Comparison of ENCODE assay signal across 24 cellular contexts in genomic region chr20:986733-987355, GRCh38. TPM values are rescaled to one million over a fixed set of nuclear protein-coding genes. Genes with fewer than 3 reads are reported as not detected.
DNase-seq lines count a peak whose midpoint lies in the region; ATAC-seq, FAIRE-seq and TF ChIP-seq lines count a peak whose summit lies in the region.
"Had no signal": no experiment of that assay in that cellular context is flagged by ENCODE, and none has a peak within 500 bp of the region (broad histone marks: within the 10 kb centered on the region; RNA-seq: fewer than 3 reads in every experiment).

No MANE protein-coding gene starts in this region.

- TF ChIP-seq CTCF in activated CD8-positive, alpha-beta T cell treated with anti-CD3 and anti-CD28 coated beads for 36 hours (IDR thresholded peaks at IDR 0.05) = no peak
- TF ChIP-seq CTCF in natural killer cell (IDR thresholded peaks at IDR 0.05) = no peak

- POLR2A ChIA-PET in activated CD8-positive, alpha-beta T cell treated with anti-CD3 and anti-CD28 coated beads for 36 hours (lab: Charles Lee) = no interaction called here

- peak; percentile 44 for DNase-seq in NK-92 treated with Interleukin-12 subunit alpha and Interleukin-12 subunit beta, amount 100 ng/mL, for 24 hours (lab: John Stamatoyannopoulos, UW)
- DNase-seq in NK-92 (lab: John Stamatoyannopoulos, UW; ENCODE audit: unreplicated experiment) = no peak
- DNase-seq in MV-4-11 (lab: John Stamatoyannopoulos, UW) = peak; percentile 67
- DNase-seq in activated CD8-positive, alpha-beta T cell treated with anti-CD3 and anti-CD28 coated beads for 36 hours = peak; percentile 20
- DNase-seq in natural killer cell = no peak
- DNase-seq in NCI-H187 (lab: John Stamatoyannopoulos, UW) = no peak
- no peak for DNase-seq in GM12891 (ENCODE audit: insufficient read length, low spot score)
- DNase-seq: activated CD4-positive, CD25-positive, alpha-beta regulatory T cell treated with anti-CD3 and anti-CD28 coated beads, Interleukin-2, amount 50 U/mL, for 72 hours; activated gamma-delta T cell treated with Interleukin-2 at 50 U/mL for 16 hours; MM.1S; naive thymus-derived CD4-positive, alpha-beta T cell; NCI-H2107; NCI-H748 treated with DMSO at 0.1 percent for 48 hours; SHP77; small intestine had no signal

- CTCF ChIA-PET in activated CD8-positive, alpha-beta T cell treated with anti-CD3 and anti-CD28 coated beads for 36 hours (lab: Charles Lee) = interaction anchor here (1.4 kb wide), 2 partner anchors 168 to 170 kb away, joined by 3 read pairs; no protein-coding TSS in a partner anchor

- no peaks in the 10 kb centered on the region for H3K36me3 Mint-ChIP-seq in activated CD8-positive, alpha-beta T cell treated with anti-CD3 and anti-CD28 coated beads for 36 hours (ENCODE audit: low read depth)
- no peaks in the 10 kb centered on the region for H3K36me3 Mint-ChIP-seq in natural killer cell
- H3K36me3 Mint-ChIP-seq: naive thymus-derived CD4-positive, alpha-beta T cell had no signal

- ATAC-seq in activated CD8-positive, alpha-beta T cell treated with anti-CD3 and anti-CD28 coated beads for 36 hours = peak; percentile 71
- ATAC-seq in natural killer cell (peak in 2 of 3 donors; percentile 46 to 52), HG03045 (IDR thresholded peaks at IDR 0.05; ENCODE audit: unreplicated experiment) (no peak)
- ATAC-seq: GM12878; naive thymus-derived CD4-positive, alpha-beta T cell had no signal

- no peak overlapping the region for H3K4me3 Mint-ChIP-seq in activated CD8-positive, alpha-beta T cell treated with anti-CD3 and anti-CD28 coated beads for 36 hours
- no peak overlapping the region for H3K4me3 Mint-ChIP-seq in natural killer cell
- H3K4me3 Mint-ChIP-seq: naive thymus-derived CD4-positive, alpha-beta T cell had no signal

- no peak for TF ChIP-seq POLR2A in GM12891 (IDR thresholded peaks at IDR 0.05; ENCODE audit: low read depth, low read length)

- no peak for FAIRE-seq in GM12891 (lab: Jason Lieb, UNC)
- FAIRE-seq: GM12878, H1, HTR-8/SVneo, small intestine had no signal

- peaks cover 2% of the 10 kb centered on the region for H3K4me1 Mint-ChIP-seq in activated CD8-positive, alpha-beta T cell treated with anti-CD3 and anti-CD28 coated beads for 36 hours (ENCODE audit: low read depth)
- H3K4me1 Mint-ChIP-seq in natural killer cell = peaks cover 0 to 5% of the 10 kb centered on the region in 2 donors
- H3K4me1 Mint-ChIP-seq: naive thymus-derived CD4-positive, alpha-beta T cell had no signal

- intact Hi-C loops in activated CD8-positive, alpha-beta T cell treated with anti-CD3 and anti-CD28 coated beads for 36 hours (cut with micrococcal nuclease) = no loop called here
- intact Hi-C loops in natural killer cell (cut with micrococcal nuclease) = no loop called here

- peaks cover 18% of the 10 kb centered on the region for H3K27me3 Mint-ChIP-seq in activated CD8-positive, alpha-beta T cell treated with anti-CD3 and anti-CD28 coated beads for 36 hours
- peaks cover 0 to 12% of the 10 kb centered on the region in 2 donors for H3K27me3 Mint-ChIP-seq in natural killer cell (ENCODE audit: low read depth in 2 of 2)

- no peak overlapping the region for H3K27ac Mint-ChIP-seq in activated CD8-positive, alpha-beta T cell treated with anti-CD3 and anti-CD28 coated beads for 36 hours
- H3K27ac Mint-ChIP-seq in natural killer cell = no peak overlapping the region
- H3K27ac Mint-ChIP-seq: naive thymus-derived CD4-positive, alpha-beta T cell had no signal

- no peaks in the 10 kb centered on the region for H3K9me3 Mint-ChIP-seq in activated CD8-positive, alpha-beta T cell treated with anti-CD3 and anti-CD28 coated beads for 36 hours
- H3K9me3 Mint-ChIP-seq in natural killer cell = no peaks in the 10 kb centered on the region

TF ChIP-seq in GM12891, 5 proteins besides CTCF, POLR2A, EP300 and RAD21:
- TF ChIP-seq POU2F2 (IDR thresholded peaks at IDR 0.05; ENCODE audit: low read depth, low read length) (no peak), TAF1 (IDR thresholded peaks at IDR 0.05; ENCODE audit: low read depth, low read length) (no peak), SPI1 (IDR thresholded peaks at IDR 0.05; ENCODE audit: low read depth, low read length) (no peak)
TF ChIP-seq in GM12891: peak in this region for 0.

RNA-seq across cellular contexts. Expression of gene RSPO4, which starts 15.3 kb away (rescaled TPM):
- total RNA-seq in activated CD8-positive, alpha-beta T cell treated with anti-CD3 and anti-CD28 coated beads for 36 hours = not detected
- total RNA-seq in natural killer cell = under 1 TPM; 0.09 to 0.70 (median 0.53) TPM
- not detected for polyA plus RNA-seq in GM12891 (2012; ENCODE audit: low read depth, missing spikeins)
- total RNA-seq: G401; glomerular endothelial cell; GM12878; lung microvascular endothelial cell; T-helper 2 cell treated with Interferon-gamma antibody and Interleukin-4, amounts not matched to agents 100 ng/mL and 5 ng/mL, for 36 hours had no signal
- polyA plus RNA-seq: aorta; naive thymus-derived CD4-positive, alpha-beta T cell had no signal

Comparison
In these comparisons a context has a peak if more than half of its experiments do, and no peak if none do; other contexts are left out.
1. DNase-seq: peak in NK-92 treated with Interleukin-12 subunit alpha and Interleukin-12 subunit beta, amount 100 ng/mL, for 24 hours (single experiment), MV-4-11 (single experiment) and activated CD8-positive, alpha-beta T cell treated with anti-CD3 and anti-CD28 coated beads for 36 hours (single experiment); none in NK-92 (single experiment), natural killer cell (single experiment), NCI-H187 (0 of 2) and GM12891 (single experiment).